ENCODE assay signal across 9 cellular contexts in genomic region chr1:85581802-85582686, GRCh38. TPM values are rescaled to one million over a fixed set of nuclear protein-coding genes. Genes with fewer than 3 reads are reported as not detected.
DNase-seq lines count a peak whose midpoint lies in the region; ATAC-seq and TF ChIP-seq lines count a peak whose summit lies in the region.
"Had no signal": no experiment of that assay in that cellular context is flagged by ENCODE, and none has a peak within 500 bp of the region (broad histone marks: within the 10 kb centered on the region; RNA-seq: fewer than 3 reads in every experiment).

No MANE protein-coding gene starts in this region.

- peaks cover 0 to 3% of the 10 kb centered on the region in 2 donors for H3K36me3 ChIP-seq in duodenal mucosa (ENCODE audit: control insufficient read depth in 1 of 2, insufficient read depth in 2 of 2, low read length in 2 of 2)
- H3K36me3 ChIP-seq: neutrophil had no signal

- H3K9me3 Mint-ChIP-seq in mesothelial cell of epicardium = no peaks in the 10 kb centered on the region

- TF ChIP-seq CTCF in AG09319 (IDR thresholded peaks at IDR 0.05; ENCODE audit: low read depth, low read length) (peak; percentile 32), LNCAP (IDR thresholded peaks at IDR 0.05) (peak; percentile 57), mesothelial cell of epicardium (IDR thresholded peaks at IDR 0.05; ENCODE audit: unreplicated experiment) (peak; percentile 46)

- no peaks in the 10 kb centered on the region for H3K9me3 ChIP-seq in duodenal mucosa (ENCODE audit: control insufficient read depth in 1 of 2, low read length in 2 of 2)
- H3K9me3 ChIP-seq: neutrophil had no signal

- DNase-seq in AG09319 (ENCODE audit: extremely low read depth, low read depth) (peak; percentile 54), mesothelial cell of epicardium (ENCODE audit: low spot score in 2 of 2, unreplicated experiment in 2 of 2) (no peak), mucosa of gallbladder (ENCODE audit: low spot score) (no peak), KG1 (lab: John Stamatoyannopoulos, UW) (no peak), pons (ENCODE audit: low spot score) (no peak)

- ATAC-seq in HG03442 (IDR thresholded peaks at IDR 0.05; ENCODE audit: unreplicated experiment) = no peak

- H3K27me3 Mint-ChIP-seq in mesothelial cell of epicardium (ENCODE audit: low read depth) = peaks cover 3% of the 10 kb centered on the region

- peaks cover 11 to 14% of the 10 kb centered on the region in 2 donors for H3K4me1 ChIP-seq in duodenal mucosa (ENCODE audit: control insufficient read depth in 1 of 2, insufficient read depth in 2 of 2, low read length in 2 of 2)

- H3K4me3 Mint-ChIP-seq in mesothelial cell of epicardium = peak overlapping the region; percentile 97

- peaks cover 20% of the 10 kb centered on the region for H3K36me3 Mint-ChIP-seq in mesothelial cell of epicardium

- peaks cover 25 to 32% of the 10 kb centered on the region in 2 donors for H3K27me3 ChIP-seq in duodenal mucosa (ENCODE audit: control insufficient read depth in 1 of 2, insufficient read depth in 2 of 2, low read length in 2 of 2)

- H3K27ac Mint-ChIP-seq in mesothelial cell of epicardium = peak overlapping the region; percentile 100

- peak overlapping the region; percentile 68 to 73 for H3K4me3 ChIP-seq in duodenal mucosa (ENCODE audit: low read depth in 1 of 2, low read length in 2 of 2)

- peak overlapping the region; percentile 65 to 66 for H3K9ac ChIP-seq in duodenal mucosa (ENCODE audit: low read depth in 1 of 2, low read length in 2 of 2)

- peak overlapping the region; percentile 93 for H3K27ac ChIP-seq in duodenal mucosa (ENCODE audit: low read depth, low read length)
- H3K27ac ChIP-seq: neutrophil had no signal

- peaks cover 64% of the 10 kb centered on the region for H3K4me1 Mint-ChIP-seq in mesothelial cell of epicardium

RNA-seq across cellular contexts. Expression of gene CCN1, which starts 1.5 kb away (rescaled TPM):
- total RNA-seq in mesothelial cell of epicardium (731 to 797 TPM (median 760 TPM) in 3 replicates), mucosa of gallbladder (369 TPM)
